22 cellular contexts compared by ENCODE assay signal in the genomic region with DNA sequence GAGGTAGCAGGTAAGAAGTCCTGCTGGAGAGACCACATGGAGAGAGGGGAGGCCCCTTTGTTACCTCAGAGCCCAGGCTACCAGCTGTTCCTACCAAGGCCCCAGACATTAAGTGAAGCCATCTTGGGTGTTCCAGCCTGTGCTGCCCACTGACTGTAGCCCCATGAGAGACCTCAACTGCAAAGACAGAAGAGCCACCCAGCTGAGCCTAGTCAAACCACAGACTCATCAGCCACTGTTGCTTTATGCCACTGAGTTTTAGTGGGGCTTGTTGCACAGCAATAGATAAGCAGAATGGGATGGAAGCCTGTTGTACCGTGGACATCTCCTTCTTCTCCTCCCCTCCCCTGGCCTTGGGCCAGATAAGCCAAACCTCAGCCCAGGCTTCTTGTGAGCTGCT.
"Had no signal": no experiment of that assay in that cellular context is flagged by ENCODE, and none has a peak within 500 bp of the region (broad histone marks: within the 10 kb centered on the region; RNA-seq: fewer than 3 reads in every experiment).

No MANE protein-coding gene starts in this region.

- H2AFZ ChIP-seq: hepatocyte, neural progenitor cell had no signal

- H3K79me2 ChIP-seq: hepatocyte had no signal

- H3K9ac ChIP-seq: neural progenitor cell had no signal

- H3K27me3 ChIP-seq: neural progenitor cell, pancreas, uterus had no signal

- FAIRE-seq: pancreas, small intestine had no signal

- H3K4me3 ChIP-seq: hepatocyte, left ventricle myocardium inferior, lung, neural progenitor cell, pancreas, prostate gland, sigmoid colon, spleen, suprapubic skin, tibial nerve, uterus had no signal

- ATAC-seq: natural killer cell; pancreas; right cardiac atrium; stimulated activated effector memory CD8-positive, alpha-beta T cell treated with anti-CD3 and anti-CD28 coated beads, Interleukin-12 subunit alpha, Interleukin-12 subunit beta, amount 100 ng/mL, for 72 hours had no signal

- DNase-seq: islet precursor cell; left ventricle myocardium inferior; mesendoderm; naive B cell; natural killer cell; nephron progenitor cell; pancreas; retina; sigmoid colon; small intestine; spleen; stimulated activated CD4-positive, alpha-beta T cell treated with anti-CD3 and anti-CD28 coated beads, Interleukin-4, amount 100 ng/mL, for 24 hours; stimulated activated naive CD4-positive, alpha-beta T cell; uterus had no signal

- H3K4me1 ChIP-seq: left ventricle myocardium inferior, pancreas, prostate gland, sigmoid colon, spleen, suprapubic skin, tibial nerve, uterus had no signal

- H3K4me2 ChIP-seq: hepatocyte, neural progenitor cell had no signal

- H3K9me3 ChIP-seq: pancreas, prostate gland had no signal

- H3K27ac ChIP-seq: hepatocyte, left ventricle myocardium inferior, neural progenitor cell, pancreas, prostate gland, sigmoid colon, spleen, suprapubic skin, tibial nerve, uterus had no signal

- H3K36me3 ChIP-seq: left ventricle myocardium inferior, neural progenitor cell, pancreas, prostate gland, sigmoid colon, spleen, suprapubic skin, tibial nerve, uterus had no signal
